Comparison of ENCODE assay signal across 1 cellular context in the genomic region with DNA sequence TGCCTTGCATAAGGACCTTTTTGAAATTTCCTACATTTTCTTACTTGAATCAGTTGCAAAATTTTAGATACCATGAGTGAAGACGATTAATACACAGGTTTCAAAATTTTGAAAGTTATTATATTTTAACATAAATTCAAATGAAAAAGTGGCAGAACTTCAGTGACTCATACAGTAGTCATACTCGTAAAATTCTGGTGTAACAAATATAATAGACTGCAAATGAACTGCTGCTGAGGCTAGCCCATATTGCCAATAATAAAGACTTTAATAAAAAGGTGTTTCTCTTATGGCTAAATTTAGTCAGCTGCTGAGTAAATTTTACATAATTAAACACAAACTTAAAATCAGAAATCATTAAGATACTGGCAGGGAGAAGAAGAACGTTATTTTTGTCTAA.
TF ChIP-seq lines count a peak whose summit lies in the region.

No MANE protein-coding gene starts in this region.

TF ChIP-seq in IMR-90, 13 proteins besides CTCF, POLR2A, EP300 and RAD21:
- TF ChIP-seq MAFK (IDR thresholded peaks at IDR 0.05; ENCODE audit: low read depth, low read length) (no peak), RCOR1 (IDR thresholded peaks at IDR 0.05; ENCODE audit: insufficient replicate concordance, low read length) (no peak), NFE2L2 (IDR thresholded peaks at IDR 0.05; ENCODE audit: low read depth, low read length) (no peak), BHLHE40 (IDR thresholded peaks at IDR 0.05; ENCODE audit: low read depth, low read length) (no peak), SMC3 (IDR thresholded peaks at IDR 0.05; ENCODE audit: low read depth, low read length) (no peak), FOS (IDR thresholded peaks at IDR 0.05; ENCODE audit: low read depth, low read length) (no peak), MXI1 (IDR thresholded peaks at IDR 0.05; ENCODE audit: borderline replicate concordance, low read depth, low read length) (no peak), CEBPB (IDR thresholded peaks at IDR 0.05; ENCODE audit: low read depth, low read length) (no peak), MAZ (IDR thresholded peaks at IDR 0.05; ENCODE audit: borderline replicate concordance, low read depth, low read length) (no peak), RFX5 (IDR thresholded peaks at IDR 0.05; ENCODE audit: low read depth, low read length) (no peak), CHD1 (IDR thresholded peaks at IDR 0.05; ENCODE audit: low read depth, low read length) (no peak)
- TF ChIP-seq, protein P1, sequence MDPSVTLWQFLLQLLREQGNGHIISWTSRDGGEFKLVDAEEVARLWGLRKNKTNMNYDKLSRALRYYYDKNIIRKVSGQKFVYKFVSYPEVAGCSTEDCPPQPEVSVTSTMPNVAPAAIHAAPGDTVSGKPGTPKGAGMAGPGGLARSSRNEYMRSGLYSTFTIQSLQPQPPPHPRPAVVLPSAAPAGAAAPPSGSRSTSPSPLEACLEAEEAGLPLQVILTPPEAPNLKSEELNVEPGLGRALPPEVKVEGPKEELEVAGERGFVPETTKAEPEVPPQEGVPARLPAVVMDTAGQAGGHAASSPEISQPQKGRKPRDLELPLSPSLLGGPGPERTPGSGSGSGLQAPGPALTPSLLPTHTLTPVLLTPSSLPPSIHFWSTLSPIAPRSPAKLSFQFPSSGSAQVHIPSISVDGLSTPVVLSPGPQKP (IDR thresholded peaks at IDR 0.05; ENCODE audit: borderline replicate concordance, low read depth, low read length) = no peak
- TF ChIP-seq, protein P2, sequence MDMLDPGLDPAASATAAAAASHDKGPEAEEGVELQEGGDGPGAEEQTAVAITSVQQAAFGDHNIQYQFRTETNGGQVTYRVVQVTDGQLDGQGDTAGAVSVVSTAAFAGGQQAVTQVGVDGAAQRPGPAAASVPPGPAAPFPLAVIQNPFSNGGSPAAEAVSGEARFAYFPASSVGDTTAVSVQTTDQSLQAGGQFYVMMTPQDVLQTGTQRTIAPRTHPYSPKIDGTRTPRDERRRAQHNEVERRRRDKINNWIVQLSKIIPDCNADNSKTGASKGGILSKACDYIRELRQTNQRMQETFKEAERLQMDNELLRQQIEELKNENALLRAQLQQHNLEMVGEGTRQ (IDR thresholded peaks at IDR 0.05; ENCODE audit: low read depth, low read length) = no peak
